In genomic region chr6:47182291-47182957, GRCh38 we compare ENCODE assay signal across 16 cellular contexts.
DNase-seq lines count a peak whose midpoint lies in the region; ATAC-seq and TF ChIP-seq lines count a peak whose summit lies in the region.
"Had no signal": no experiment of that assay in that cellular context is flagged by ENCODE, and none has a peak within 500 bp of the region (broad histone marks: within the 10 kb centered on the region; RNA-seq: fewer than 3 reads in every experiment).

No MANE protein-coding gene starts in this region.

- H2BK15ac ChIP-seq in mesenchymal stem cell (ENCODE audit: low read depth, poor library complexity, severe bottlenecking): no peak overlapping the region

- peak overlapping the region; percentile 61 for H2BK12ac ChIP-seq in trophoblast cell (ENCODE audit: low read length)
- H2BK12ac ChIP-seq in mesenchymal stem cell (ENCODE audit: low read length in 2 of 2): peak overlapping the region in 1 of 2 experiments; percentile 14

- POLR2A ChIA-PET in PC-3 (lab: Charles Lee; ENCODE audit: unreplicated experiment): no interaction called here

- H2AFZ ChIP-seq in PC-3 (ENCODE audit: low read length) (no peak overlapping the region; the same call in 1 of the 2 replicates), trophoblast cell (ENCODE audit: insufficient read depth, low read length, poor library complexity) (no peak overlapping the region), mesenchymal stem cell (ENCODE audit: low read depth, low read length) (no peak overlapping the region)

- no peak overlapping the region for H2AK5ac ChIP-seq in trophoblast cell (ENCODE audit: low read length)
- H2AK5ac ChIP-seq in mesenchymal stem cell (ENCODE audit: low read length, severe bottlenecking): no peak overlapping the region

- H3K4me2 ChIP-seq in PC-3 (ENCODE audit: low read length) (peak overlapping the region; percentile 35; the same call in 1 of the 2 replicates), trophoblast cell (ENCODE audit: low read length) (no peak overlapping the region), mesenchymal stem cell (ENCODE audit: low read length, poor library complexity, severe bottlenecking) (no peak overlapping the region)
- H3K4me2 ChIP-seq: BLaER1 treated with 17β-estradiol and CSF1 and Interleukin-3, amounts not matched to agents 10 nM and 100 nM had no signal

- no peak overlapping the region for H3K4ac ChIP-seq in trophoblast cell (ENCODE audit: low read depth, low read length)
- H3K4ac ChIP-seq in mesenchymal stem cell (ENCODE audit: low read depth in 1 of 2, low read length in 2 of 2): peak overlapping the region in 1 of 2 experiments; percentile 82

- CTCF ChIA-PET in PC-3 (lab: Charles Lee): no interaction called here

- H3K79me1 ChIP-seq in trophoblast cell (ENCODE audit: low read length) (peaks cover 25% of the 10 kb centered on the region), mesenchymal stem cell (replicated peaks; ENCODE audit: low read length, poor library complexity, severe bottlenecking) (no peaks in the 10 kb centered on the region)

- TF ChIP-seq CTCF in PC-3 (conservative IDR thresholded peaks at IDR 0.05; ENCODE audit: low read depth, low read length): no peak
- no peak for TF ChIP-seq CTCF in esophagus squamous epithelium (IDR thresholded peaks at IDR 0.05)

- H3K23ac ChIP-seq in trophoblast cell (ENCODE audit: low read length) (no peak overlapping the region), mesenchymal stem cell (ENCODE audit: low read length in 2 of 2) (no peak overlapping the region)

- H3K4me3 ChIP-seq in PC-3 (ENCODE audit: low read length): no peak overlapping the region
- H3K4me3 ChIP-seq in esophagus squamous epithelium: no peak overlapping the region
- H3K4me3 ChIP-seq in trophoblast cell (ENCODE audit: low read depth, low read length): no peak overlapping the region
- H3K4me3 ChIP-seq in mesenchymal stem cell (ENCODE audit: insufficient read depth in 1 of 2, low read depth in 1 of 2, low read length in 2 of 2): no peak overlapping the region
- H3K4me3 ChIP-seq: BLaER1 treated with 17β-estradiol and CSF1 and Interleukin-3, amounts not matched to agents 10 nM and 100 nM had no signal

- H3K36me3 ChIP-seq in PC-3 (ENCODE audit: low read depth, low read length) (no peaks in the 10 kb centered on the region), esophagus squamous epithelium (no peaks in the 10 kb centered on the region), trophoblast cell (ENCODE audit: control insufficient read depth in 1 of 2, insufficient read depth in 2 of 2, low read length in 2 of 2) (no peaks in the 10 kb centered on the region), mesenchymal stem cell (ENCODE audit: control insufficient read depth in 1 of 2, insufficient read depth in 2 of 2, low read depth in 1 of 2, low read length in 2 of 2) (no peaks in the 10 kb centered on the region)
- H3K36me3 ChIP-seq: BLaER1 treated with 17β-estradiol and CSF1 and Interleukin-3, amounts not matched to agents 10 nM and 100 nM had no signal

- DNase-seq in PC-3: peak; percentile 70
- no peak for DNase-seq in esophagus squamous epithelium (lab: John Stamatoyannopoulos, UW)
- no peak for DNase-seq in trophoblast cell
- DNase-seq in mesenchymal stem cell: no peak
- no peak for DNase-seq in NCI-H2029 treated with DMSO at 0.1 percent for 48 hours (lab: John Stamatoyannopoulos, UW)
- no peak for DNase-seq in Ammon's horn (ENCODE audit: low spot score)
- DNase-seq in GDM1 (lab: John Stamatoyannopoulos, UW): no peak
- DNase-seq: HCEC 1CT; MV-4-11; NCI-H1417 treated with DMSO at 0.1 percent for 48 hours; NCI-H2029; NCI-H2227 treated with DMSO at 0.1 percent for 48 hours; NCI-H526; NK-92 treated with Interleukin-12 subunit alpha and Interleukin-12 subunit beta, amount 100 ng/mL, for 24 hours; OCI-M1 had no signal

- no peaks in the 10 kb centered on the region for H3K9me2 ChIP-seq in PC-3 (replicated peaks; ENCODE audit: low read length)

- H3K27me3 ChIP-seq in PC-3 (ENCODE audit: low read length): no peaks in the 10 kb centered on the region
- no peaks in the 10 kb centered on the region for H3K27me3 ChIP-seq in esophagus squamous epithelium
- no peaks in the 10 kb centered on the region for H3K27me3 ChIP-seq in trophoblast cell (ENCODE audit: insufficient read depth, low read length)
- no peaks in the 10 kb centered on the region for H3K27me3 ChIP-seq in mesenchymal stem cell (ENCODE audit: control insufficient read depth in 1 of 2, insufficient read depth in 1 of 2, low read length in 2 of 2)
- H3K27me3 ChIP-seq: BLaER1 treated with 17β-estradiol and CSF1 and Interleukin-3, amounts not matched to agents 10 nM and 100 nM had no signal

- H3K79me2 ChIP-seq in PC-3 (ENCODE audit: low read length) (no peaks in the 10 kb centered on the region), trophoblast cell (ENCODE audit: control insufficient read depth, insufficient read depth, low read length, poor library complexity) (no peaks in the 10 kb centered on the region)

- H2BK5ac ChIP-seq in trophoblast cell (ENCODE audit: low read depth, low read length, poor library complexity): no peak overlapping the region
- H2BK5ac ChIP-seq in mesenchymal stem cell (ENCODE audit: low read depth, low read length, poor library complexity, severe bottlenecking): no peak overlapping the region

- H3K14ac ChIP-seq in trophoblast cell (ENCODE audit: low read length) (no peak overlapping the region), mesenchymal stem cell (ENCODE audit: low read length in 2 of 2) (no peak overlapping the region)

- no peak overlapping the region for H3K18ac ChIP-seq in trophoblast cell (ENCODE audit: low read length)
- H3K18ac ChIP-seq in mesenchymal stem cell (ENCODE audit: low read depth in 1 of 2, low read length in 2 of 2): no peak overlapping the region

- H4K20me1 ChIP-seq in PC-3 (ENCODE audit: low read length): no peaks in the 10 kb centered on the region
- H4K20me1 ChIP-seq: BLaER1 treated with 17β-estradiol and CSF1 and Interleukin-3, amounts not matched to agents 10 nM and 100 nM had no signal

- no peak overlapping the region for H4K12ac ChIP-seq in trophoblast cell (ENCODE audit: low read depth, low read length)

- 0 out of 2 replicates have a peak, but pooled peaks cover 5% of the 10 kb centered on the region for H3K9me3 ChIP-seq in PC-3 (ENCODE audit: low read length)
- H3K9me3 ChIP-seq in esophagus squamous epithelium: no peaks in the 10 kb centered on the region
- H3K9me3 ChIP-seq in trophoblast cell (ENCODE audit: insufficient read depth, low read depth, low read length): no peaks in the 10 kb centered on the region
- no peaks in the 10 kb centered on the region for H3K9me3 ChIP-seq in mesenchymal stem cell (ENCODE audit: control insufficient read depth, low read length)

- WGBS in esophagus squamous epithelium, 2 donors: 55 to 61% methylated on average over 5 of the region's 6 CpGs
- no CpG with 5 or more reads among the region's 6 CpGs for WGBS in trophoblast cell (ENCODE audit: extremely low coverage, insufficient coverage, insufficient read length)
- WGBS in mesenchymal stem cell: 92% methylated on average over 6 of the region's 6 CpGs

- H3K9ac ChIP-seq in PC-3 (ENCODE audit: low read length) (no peak overlapping the region), trophoblast cell (ENCODE audit: low read length) (no peak overlapping the region), mesenchymal stem cell (ENCODE audit: low read length) (no peak overlapping the region)
- H3K9ac ChIP-seq: BLaER1 treated with 17β-estradiol and CSF1 and Interleukin-3, amounts not matched to agents 10 nM and 100 nM had no signal

- H2BK120ac ChIP-seq in trophoblast cell (ENCODE audit: insufficient read depth, low read length, poor library complexity): no peak overlapping the region
- no peak overlapping the region for H2BK120ac ChIP-seq in mesenchymal stem cell (ENCODE audit: low read depth, low read length)

- H3F3A ChIP-seq in PC-3 (ENCODE audit: low read length, unreplicated experiment): no peaks in the 10 kb centered on the region

- no peak for ATAC-seq in PC-3

- no TSS peak for BruUV-seq in PC-3 (replicated peaks; lab: Mats Ljungman, UMichigan)

- intact Hi-C loops in PC-3 (cut with micrococcal nuclease): loop anchor here (10.0 kb wide), 1 partner anchor 62 kb away; no protein-coding TSS in a partner anchor
- intact Hi-C loops in esophagus squamous epithelium (cut with DNase I): no loop called here

- H4K8ac ChIP-seq in trophoblast cell (ENCODE audit: low read depth, low read length) (no peak overlapping the region), mesenchymal stem cell (ENCODE audit: low read length) (no peak overlapping the region)

- TF ChIP-seq POLR2A in esophagus squamous epithelium (IDR thresholded peaks at IDR 0.05): no peak

- peak overlapping the region; percentile 30 for H4K91ac ChIP-seq in trophoblast cell (ENCODE audit: low read depth, low read length)
- no peak overlapping the region for H4K91ac ChIP-seq in mesenchymal stem cell (ENCODE audit: low read length)

- H3K4me1 ChIP-seq in PC-3 (ENCODE audit: insufficient read depth, low read length): peaks cover 61% of the 10 kb centered on the region
- peaks cover 0 to 43% (median 9%) of the 10 kb centered on the region in 3 donors for H3K4me1 ChIP-seq in esophagus squamous epithelium
- H3K4me1 ChIP-seq in trophoblast cell (ENCODE audit: control insufficient read depth in 1 of 2, insufficient read depth in 2 of 2, low read length in 2 of 2): peaks cover 5 to 17% of the 10 kb centered on the region in 2 experiments
- peaks cover 3% of the 10 kb centered on the region for H3K4me1 ChIP-seq in mesenchymal stem cell (ENCODE audit: control insufficient read depth, insufficient read depth, low read depth, low read length)
- H3K4me1 ChIP-seq: BLaER1 treated with 17β-estradiol and CSF1 and Interleukin-3, amounts not matched to agents 10 nM and 100 nM had no signal

- peak overlapping the region; percentile 70 for H3K27ac ChIP-seq in PC-3 (ENCODE audit: low read length)
- H3K27ac ChIP-seq in esophagus squamous epithelium: peak overlapping the region; percentile 5 to 60 (median 38)
- no peak overlapping the region for H3K27ac ChIP-seq in trophoblast cell (ENCODE audit: low read depth, low read length)
- H3K27ac ChIP-seq in mesenchymal stem cell (ENCODE audit: low read length, poor library complexity, severe bottlenecking): no peak overlapping the region
- H3K27ac ChIP-seq: BLaER1 treated with 17β-estradiol and CSF1 and Interleukin-3, amounts not matched to agents 10 nM and 100 nM had no signal

Comparison
In these comparisons a context has a peak if more than half of its experiments do, and no peak if none do; other contexts are left out.
1. H3K27ac ChIP-seq: peak in PC-3 (single experiment) and esophagus squamous epithelium (4 of 4); none in trophoblast cell (single experiment) and mesenchymal stem cell (single experiment).